ENCODE assay signal across 9 cellular contexts in genomic region chr11:125423247-125423849, GRCh38.
DNase-seq lines count a peak whose midpoint lies in the region; ATAC-seq, FAIRE-seq and TF ChIP-seq lines count a peak whose summit lies in the region.
"Had no signal": no experiment of that assay in that cellular context is flagged by ENCODE, and none has a peak within 500 bp of the region (broad histone marks: within the 10 kb centered on the region; RNA-seq: fewer than 3 reads in every experiment).

No MANE protein-coding gene starts in this region.

- H3K9me3 Mint-ChIP-seq in type B pancreatic cell = no peaks in the 10 kb centered on the region

- peaks cover 0 to 21% (median 12%) of the 10 kb centered on the region in 12 donors for H3K4me1 ChIP-seq in heart left ventricle

- no peak overlapping the region for H3K4me3 Mint-ChIP-seq in type B pancreatic cell

- no peaks in the 10 kb centered on the region for H3K36me3 ChIP-seq in heart left ventricle

- H3K4me1 Mint-ChIP-seq in type B pancreatic cell (ENCODE audit: unreplicated experiment) = peaks cover 4% of the 10 kb centered on the region

- no peaks in the 10 kb centered on the region for H3K9me3 ChIP-seq in heart left ventricle

- H3K27me3 Mint-ChIP-seq in type B pancreatic cell = peaks cover 3% of the 10 kb centered on the region

- DNase-seq in heart left ventricle = no peak
- DNase-seq in Right ventricle myocardium superior = no peak
- DNase-seq in LNCaP clone FGC (ENCODE audit: low read depth) = no peak
- DNase-seq in dorsolateral prefrontal cortex = no peak
- DNase-seq in type B pancreatic cell (ENCODE audit: extremely low spot score, unreplicated experiment) = no peak
- no peak for DNase-seq in frontal cortex (ENCODE audit: low spot score in 2 of 2)
- DNase-seq: NCI-H2171 had no signal

- TF ChIP-seq CTCF in heart left ventricle (IDR thresholded peaks at IDR 0.05) (peak in 7 of 12 donors; percentile 8 to 34 (median 19)), LNCaP clone FGC (IDR thresholded peaks at IDR 0.05; ENCODE audit: control insufficient read depth, extremely low read depth, insufficient read depth) (peak; percentile 74), dorsolateral prefrontal cortex (IDR thresholded peaks at IDR 0.05 in 54 of 56, conservative IDR thresholded peaks at IDR 0.05 in 2 of 56; ENCODE audit: low read depth in 1 of 56, partially characterized antibody in 56 of 56) (peak in 32 of 56 donors; percentile 12 to 54 (median 34)), type B pancreatic cell (conservative IDR thresholded peaks at IDR 0.05) (peak; percentile 41)

- no peak for TF ChIP-seq POLR2A in heart left ventricle (IDR thresholded peaks at IDR 0.05)

- no peak overlapping the region for H3K4me3 ChIP-seq in heart left ventricle
- H3K4me3 ChIP-seq in LNCaP clone FGC (ENCODE audit: low read depth, low read length) = no peak overlapping the region
- H3K4me3 ChIP-seq in dorsolateral prefrontal cortex = no peak overlapping the region

- FAIRE-seq in frontal cortex (lab: Jason Lieb, UNC) = no peak

- no peak overlapping the region for H3K27ac Mint-ChIP-seq in type B pancreatic cell

- H3K27ac ChIP-seq in heart left ventricle = no peak overlapping the region
- no peak overlapping the region for H3K27ac ChIP-seq in dorsolateral prefrontal cortex

- no peaks in the 10 kb centered on the region for H3K36me3 Mint-ChIP-seq in type B pancreatic cell

- ATAC-seq in heart left ventricle (no peak), Right ventricle myocardium superior (ENCODE audit: poor library complexity) (no peak), GM21529 (IDR thresholded peaks at IDR 0.05; ENCODE audit: unreplicated experiment) (no peak), GM18867 (IDR thresholded peaks at IDR 0.05; ENCODE audit: unreplicated experiment) (no peak)

- WGBS in heart left ventricle, 4 donors = 47 to 61% (median 53%) methylated on average over 9 of the region's 9 CpGs

- H3K27me3 ChIP-seq in heart left ventricle (no peaks in the 10 kb centered on the region), dorsolateral prefrontal cortex (no peaks in the 10 kb centered on the region)

- intact Hi-C loops in heart left ventricle (cut with DNase I) = loop anchor here in 2 of 10 donors (10.0 kb wide), 2 partner anchors 461 to 469 kb away; partner anchors contain the start of genes CCDC15 (in 1 of the 2) and HYLS1 (in 1 of the 2)
- intact Hi-C loops in Right ventricle myocardium superior (cut with DNase I) = loop anchor here (10.0 kb wide), 1 partner anchor 309 kb away; the partner anchor contains the start of gene TMEM218
- intact Hi-C loops in dorsolateral prefrontal cortex (cut with DNase I) = no loop called here

Comparison
In these comparisons a context has a peak if more than half of its experiments do, and no peak if none do; other contexts are left out.
1. CTCF ChIP-seq: peak in every context shown above with its lines; median percentile 74 in LNCaP clone FGC; 41 in type B pancreatic cell; 34 in dorsolateral prefrontal cortex; 19 in heart left ventricle.